ENCODE assay signal across 9 cellular contexts in genomic region chr10:48658243-48658888, GRCh38. TPM values are rescaled to one million over a fixed set of nuclear protein-coding genes. Genes with fewer than 3 reads are reported as not detected.
DNase-seq lines count a peak whose midpoint lies in the region; ATAC-seq and TF ChIP-seq lines count a peak whose summit lies in the region.
"Had no signal": no experiment of that assay in that cellular context is flagged by ENCODE, and none has a peak within 500 bp of the region (broad histone marks: within the 10 kb centered on the region; RNA-seq: fewer than 3 reads in every experiment).

No MANE protein-coding gene starts in this region.

- no peak overlapping the region for H4K91ac ChIP-seq in IMR-90 (ENCODE audit: insufficient read depth, low read depth, low read length)

- BruUV-seq in IMR-90 (replicated peaks; lab: Mats Ljungman, UMichigan), result no TSS peak

- H3K56ac ChIP-seq in IMR-90 (ENCODE audit: extremely low read depth, insufficient read depth, low read length), result no peak overlapping the region

- H3K27ac ChIP-seq in IMR-90 (ENCODE audit: insufficient read depth, low read length), result no peak overlapping the region
- no peak overlapping the region for H3K27ac ChIP-seq in RWPE1
- H3K27ac ChIP-seq in parathyroid adenoma, result no peak overlapping the region

- POLR2A ChIA-PET in IMR-90 (lab: Charles Lee; ENCODE audit: unreplicated experiment), result no interaction called here
- POLR2A ChIA-PET in RWPE1 (lab: Yijun Ruan, JAX; ENCODE audit: low non-redundant PET), result no interaction called here

- no peaks in the 10 kb centered on the region for H3K36me3 ChIP-seq in IMR-90 (ENCODE audit: control insufficient read depth, insufficient read depth, low read length)
- no peaks in the 10 kb centered on the region for H3K36me3 ChIP-seq in parathyroid adenoma (ENCODE audit: control insufficient read depth, insufficient read depth, low read length)

- no peak overlapping the region for H3K14ac ChIP-seq in IMR-90 (replicated peaks; ENCODE audit: low read depth, low read length)

- H4K20me1 ChIP-seq in IMR-90 (ENCODE audit: insufficient read depth, low read length), result no peaks in the 10 kb centered on the region

- no peak overlapping the region for H2BK5ac ChIP-seq in IMR-90 (ENCODE audit: low read depth, low read length, poor library complexity, severe bottlenecking)

- H3K4me3 ChIP-seq in IMR-90 (ENCODE audit: insufficient read depth, low read depth, low read length) (no peak overlapping the region), parathyroid adenoma (ENCODE audit: low read depth, low read length) (no peak overlapping the region)

- H3K4me2 ChIP-seq in IMR-90 (ENCODE audit: low read depth, low read length), result no peak overlapping the region
- H3K4me2 ChIP-seq in parathyroid adenoma (ENCODE audit: low read length), result no peak overlapping the region

- WGBS in IMR-90 (ENCODE audit: extremely low coverage in 2 of 2, insufficient read length in 1 of 2), 2 experiments, result 9% methylated on average over 6 of the region's 18 CpGs; no CpG with 5 or more reads in 1 of the 2 experiments

- TF ChIP-seq RAD21 in IMR-90 (IDR thresholded peaks at IDR 0.05; ENCODE audit: low read length), result peak; percentile 90

- peak; percentile 38; the same call in 1 of the 2 replicates for ATAC-seq in IMR-90 (ENCODE audit: low read depth)
- ATAC-seq in GM18858 (IDR thresholded peaks at IDR 0.05; ENCODE audit: unreplicated experiment), result no peak
- no peak for ATAC-seq in GM19324 (IDR thresholded peaks at IDR 0.05; ENCODE audit: low FRiP score, unreplicated experiment)

- H3K79me2 ChIP-seq in parathyroid adenoma, result no peaks in the 10 kb centered on the region

- CTCF ChIA-PET in IMR-90 (lab: Yijun Ruan, JAX) (interaction anchor here (0.5 to 2.8 kb wide), 15 partner anchors 12 to 868 kb away, joined by 3 to 11 read pairs (median 3); no protein-coding TSS in a partner anchor), RWPE1 (lab: Yijun Ruan, JAX) (interaction anchor here (0.5 to 1.6 kb wide), 20 partner anchors 19 to 865 kb away, joined by 3 to 6 read pairs (median 3); no protein-coding TSS in a partner anchor)

- no peak overlapping the region for H3K18ac ChIP-seq in IMR-90 (ENCODE audit: low read depth, low read length)

- H2AFZ ChIP-seq in IMR-90 (replicated peaks; ENCODE audit: low read length, poor library complexity) (peak overlapping the region; percentile 59), parathyroid adenoma (peak overlapping the region; percentile 34)

- TF ChIP-seq CTCF in IMR-90 (conservative IDR thresholded peaks at IDR 0.05; ENCODE audit: low read depth, low read length) (peak; percentile 91), RWPE1 (conservative IDR thresholded peaks at IDR 0.05; ENCODE audit: low read depth) (peak; percentile 89), parathyroid adenoma (IDR thresholded peaks at IDR 0.05) (peak; percentile 92)

- no peak overlapping the region for H2BK120ac ChIP-seq in IMR-90 (ENCODE audit: low read depth, low read length)

- H3K23ac ChIP-seq in IMR-90 (ENCODE audit: low read depth, low read length), result no peak overlapping the region

- peak; percentile 65 for DNase-seq in DMS114 treated with DMSO at 0.1 percent for 48 hours (lab: John Stamatoyannopoulos, UW; ENCODE audit: unreplicated experiment)
- peak; percentile 58 for DNase-seq in IMR-90
- peak; percentile 57 for DNase-seq in RWPE1 (ENCODE audit: low spot score)
- DNase-seq in activated naive CD4-positive, alpha-beta T cell treated with anti-CD3 and anti-CD28 coated beads, Interleukin-2, amount 50 U/mL, for 16 hours, result peak; percentile 57
- peak in 41 of 42 donors; percentile 56 to 93 (median 84) for DNase-seq in head of caudate nucleus

- no peak for TF ChIP-seq POLR2A in IMR-90 (IDR thresholded peaks at IDR 0.05; ENCODE audit: low read depth, low read length)

- dilution Hi-C loops in IMR-90 (cut with HindIII; ENCODE audit: low sequenced_read_pairs, unreplicated experiment), result no loop called here

- H3K27me3 ChIP-seq in IMR-90 (ENCODE audit: control insufficient read depth, insufficient read depth, low read length), result peaks cover 14% of the 10 kb centered on the region
- H3K27me3 ChIP-seq in parathyroid adenoma (ENCODE audit: control insufficient read depth, insufficient read depth, low read length), result no peaks in the 10 kb centered on the region

- in situ Hi-C loops in IMR-90 (cut with MboI; ENCODE audit: low sequenced_read_pairs), result loop anchor here (5.0 kb wide), 3 partner anchors 106 to 859 kb away; no protein-coding TSS in a partner anchor

- no peaks in the 10 kb centered on the region for H3K9me3 ChIP-seq in IMR-90 (ENCODE audit: control insufficient read depth, insufficient read depth, low read length)
- no peaks in the 10 kb centered on the region for H3K9me3 ChIP-seq in parathyroid adenoma (ENCODE audit: control insufficient read depth, low read length)

- no peak overlapping the region for H2AK5ac ChIP-seq in IMR-90 (ENCODE audit: low read depth, low read length)

- H4K8ac ChIP-seq in IMR-90 (ENCODE audit: low read depth in 2 of 2, low read length in 2 of 2), result no peak overlapping the region

- H3K4ac ChIP-seq in IMR-90 (ENCODE audit: low read depth, low read length), result no peak overlapping the region

- no peak overlapping the region for H2BK15ac ChIP-seq in IMR-90 (ENCODE audit: low read depth, low read length)

- peaks cover 7% of the 10 kb centered on the region; the same call in 1 of the 2 replicates for H3K4me1 ChIP-seq in IMR-90 (ENCODE audit: control insufficient read depth, insufficient read depth, low read length)
- peaks cover 9% of the 10 kb centered on the region for H3K4me1 ChIP-seq in parathyroid adenoma

- H3K9me1 ChIP-seq in IMR-90 (ENCODE audit: insufficient read depth, low read length), result peaks cover 6% of the 10 kb centered on the region; the same call in 1 of the 2 replicates

- H2BK20ac ChIP-seq in IMR-90 (ENCODE audit: low read depth, low read length), result no peak overlapping the region

- peaks cover 4 to 12% of the 10 kb centered on the region in 2 experiments; a peak in 1 of 4 replicates for H3K79me1 ChIP-seq in IMR-90 (ENCODE audit: low read depth in 1 of 2, low read length in 2 of 2)

- no peak overlapping the region for H3K9ac ChIP-seq in IMR-90 (ENCODE audit: low read depth, low read length)
- H3K9ac ChIP-seq in parathyroid adenoma, result no peak overlapping the region

- peak overlapping the region; percentile 19 for H2AK9ac ChIP-seq in IMR-90 (replicated peaks; ENCODE audit: low read depth, low read length, poor library complexity)

- intact Hi-C loops in IMR-90 (cut with micrococcal nuclease) (loop anchor here (2.0 to 5.0 kb wide), 4 partner anchors 216 to 860 kb away; no protein-coding TSS in a partner anchor), head of caudate nucleus (cut with DNase I) (loop anchor here (5.0 to 10.0 kb wide), 2 partner anchors 54 to 291 kb away; partner anchors contain the start of gene ARHGAP22)

- H4K5ac ChIP-seq in IMR-90 (ENCODE audit: low read depth, low read length), result no peak overlapping the region

TF ChIP-seq in IMR-90, 13 proteins besides CTCF, POLR2A, EP300 and RAD21:
- TF ChIP-seq SMC3 (IDR thresholded peaks at IDR 0.05; ENCODE audit: low read depth, low read length) (peak; percentile 83), FOS (IDR thresholded peaks at IDR 0.05; ENCODE audit: low read depth, low read length) (no peak), MAZ (IDR thresholded peaks at IDR 0.05; ENCODE audit: borderline replicate concordance, low read depth, low read length) (no peak), NFE2L2 (IDR thresholded peaks at IDR 0.05; ENCODE audit: low read depth, low read length) (no peak), CEBPB (IDR thresholded peaks at IDR 0.05; ENCODE audit: low read depth, low read length) (no peak), RCOR1 (IDR thresholded peaks at IDR 0.05; ENCODE audit: insufficient replicate concordance, low read length) (no peak), BHLHE40 (IDR thresholded peaks at IDR 0.05; ENCODE audit: low read depth, low read length) (no peak)

RNA-seq across cellular contexts. Expression of gene WDFY4, which starts 26.3 kb away (rescaled TPM):
- not detected in 2 replicates for total RNA-seq in IMR-90 (2012; rRNA removed)
- not detected in 2 replicates for polyA plus RNA-seq in IMR-90 (2012; rRNA removed)
- not detected in 2 replicates for polyA plus RNA-seq in IMR-90 (2012; cell fraction: cytosol; rRNA removed)
- not detected in 2 replicates for polyA plus RNA-seq in IMR-90 (2012; cell fraction: nucleus; rRNA removed; ENCODE audit: low replicate concordance)

RNA-seq across cellular contexts. Expression of gene ARHGAP22, which starts 53.5 kb away (rescaled TPM):
- 28.3 and 35.3 TPM in 2 replicates for total RNA-seq in IMR-90 (2012; rRNA removed)
- polyA plus RNA-seq in IMR-90 (2012; rRNA removed), result 30.2 and 34.0 TPM in 2 replicates
- 18.9 and 22.2 TPM in 2 replicates for polyA plus RNA-seq in IMR-90 (2012; cell fraction: cytosol; rRNA removed)
- polyA plus RNA-seq in IMR-90 (2012; cell fraction: nucleus; rRNA removed; ENCODE audit: low replicate concordance), result 58.0 and 67.0 TPM in 2 replicates
- total RNA-seq: T-helper 1 cell treated with Interleukin-12 subunit alpha and Interleukin-12 subunit beta and Interleukin-4 antibody, amounts not matched to agents 30 ng/mL and 1 ng/mL, for 36 hours had no signal
